30 cellular contexts compared by ENCODE assay signal in the genomic region with DNA sequence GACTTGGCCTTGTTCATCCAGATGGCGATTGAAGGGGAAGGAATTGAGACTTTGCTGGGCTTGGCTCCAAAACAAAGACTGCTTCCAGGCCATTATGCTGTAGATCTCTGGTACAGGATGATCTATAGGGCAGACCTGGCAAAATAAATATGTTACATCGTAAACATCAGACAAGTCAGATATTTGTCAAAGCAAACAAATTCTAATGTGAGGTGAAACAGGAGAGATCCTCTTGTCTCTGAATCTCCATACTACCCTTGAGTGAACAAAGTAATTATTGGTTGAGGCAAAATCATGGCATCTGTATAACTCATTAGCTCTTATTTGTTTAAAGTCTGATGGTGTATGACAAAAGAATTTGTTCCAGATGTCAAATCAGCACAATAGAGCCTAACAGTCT.
DNase-seq lines count a peak whose midpoint lies in the region; ATAC-seq and TF ChIP-seq lines count a peak whose summit lies in the region.
"Had no signal": no experiment of that assay in that cellular context is flagged by ENCODE, and none has a peak within 500 bp of the region (broad histone marks: within the 10 kb centered on the region; RNA-seq: fewer than 3 reads in every experiment).

No MANE protein-coding gene starts in this region.

- no peak for TF ChIP-seq RAD21 in SK-N-SH (IDR thresholded peaks at IDR 0.05; ENCODE audit: low read length)

- H3K79me2 ChIP-seq in SK-N-SH (ENCODE audit: insufficient read depth), result no peaks in the 10 kb centered on the region
- H3K79me2 ChIP-seq: parathyroid adenoma had no signal

- no peak overlapping the region for H2AFZ ChIP-seq in SK-N-SH (ENCODE audit: low read depth)
- H2AFZ ChIP-seq: neural progenitor cell, parathyroid adenoma had no signal

- 0 out of 2 replicates have a peak, but pooled peaks cover 5% of the 10 kb centered on the region for H3K9me3 ChIP-seq in SK-N-SH
- H3K9me3 ChIP-seq: esophagus squamous epithelium had no signal

- POLR2A ChIA-PET in SK-N-SH (lab: Yijun Ruan, JAX), result no interaction called here

- ATAC-seq in activated T-helper 17 cell treated with anti-CD3 and anti-CD28 coated beads, Interleukin-2, amount 50 U/mL, for 72 hours (replicated peaks), result no peak
- ATAC-seq in GM19035 (IDR thresholded peaks at IDR 0.05; ENCODE audit: unreplicated experiment), result no peak
- ATAC-seq: activated T-cell treated with anti-CD3 and anti-CD28 coated beads, Interleukin-2, amount 50 U/mL, for 4 hours; foreskin keratinocyte; GM12878; K562; left ventricle myocardium superior; PC-3 had no signal

- no peak overlapping the region for H3K27ac Mint-ChIP-seq in activated T-helper 17 cell treated with anti-CD3 and anti-CD28 coated beads, Interleukin-2, amount 50 U/mL, for 72 hours
- H3K27ac Mint-ChIP-seq: activated B cell treated with CpG ODN at 0.5 μM for 24 hours; activated CD4-positive, alpha-beta T cell treated with anti-CD3 and anti-CD28 coated beads, Interleukin-2, amount 10 ng/mL, durations not matched to agents 7 days and 5 days; CD14-positive monocyte; dendritic cell treated with granulocyte-macrophage colony-stimulating factor and Interleukin-4, amounts not matched to agents 40 ng/mL and 50 ng/mL, for 4 days; neural progenitor cell had no signal

- peak in 1 of 2 experiments; percentile 97; a peak in 2 of 4 replicates for TF ChIP-seq EP300 in SK-N-SH (IDR thresholded peaks at IDR 0.05; ENCODE audit: borderline replicate concordance in 1 of 2, low read depth in 1 of 2, low read length in 1 of 2)

- H3K4me1 ChIP-seq in SK-N-SH (ENCODE audit: control insufficient read depth in 1 of 2, insufficient read depth in 2 of 2, low read depth in 1 of 2, low read length in 1 of 2), result peaks cover 0 to 5% of the 10 kb centered on the region in 2 experiments; a peak in 1 of 4 replicates
- H3K4me1 ChIP-seq: esophagus squamous epithelium, foreskin keratinocyte, neural progenitor cell, parathyroid adenoma, right atrium auricular region had no signal

- peak; percentile 16 for DNase-seq in COLO668 (lab: John Stamatoyannopoulos, UW; ENCODE audit: unreplicated experiment)
- DNase-seq in NCI-H1105 treated with DMSO at 0.1 percent for 48 hours (lab: John Stamatoyannopoulos, UW), result peak; percentile 89
- DNase-seq in NCI-H2171 treated with DMSO at 0.1 percent for 48 hours (lab: John Stamatoyannopoulos, UW), result peak; percentile 84
- peak; percentile 70 for DNase-seq in SK-N-SH
- DNase-seq in NCI-H446 treated with DMSO at 0.1 percent for 48 hours (lab: John Stamatoyannopoulos, UW), result no peak
- no peak for DNase-seq in activated CD8-positive, alpha-beta memory T cell treated with anti-CD3 and anti-CD28 coated beads, Interleukin-2, amount 50 U/mL, for 4 hours
- DNase-seq: activated B cell treated with CpG ODN at 0.5 μM for 24 hours; activated CD4-positive, alpha-beta T cell treated with anti-CD3 and anti-CD28 coated beads, Interleukin-2, amount 10 ng/mL, durations not matched to agents 7 days and 5 days; activated naive CD4-positive, alpha-beta T cell treated with Interleukin-2 at 50 U/mL for 16 hours; activated T-cell treated with anti-CD3 and anti-CD28 coated beads, Interleukin-2, amount 50 U/mL, for 4 hours; central memory CD4-positive, alpha-beta T cell; esophagus squamous epithelium; foreskin keratinocyte; head of caudate nucleus; islet precursor cell; left ventricle myocardium superior; mesendoderm; NCI-H2227 treated with DMSO at 0.1 percent for 48 hours; PC-3; small intestine; stimulated activated naive CD4-positive, alpha-beta T cell had no signal

- CTCF ChIA-PET in SK-N-SH (lab: Yijun Ruan, JAX), result interaction anchor here (0.7 to 2.2 kb wide), 6 partner anchors 8 to 663 kb away, joined by 3 to 7 read pairs (median 3); no protein-coding TSS in a partner anchor

- no peaks in the 10 kb centered on the region for H4K20me1 ChIP-seq in SK-N-SH (ENCODE audit: insufficient read depth)

- H3K4me2 ChIP-seq in SK-N-SH, result no peak overlapping the region
- H3K4me2 ChIP-seq: neural progenitor cell had no signal

- H3K4me1 Mint-ChIP-seq in activated T-helper 17 cell treated with anti-CD3 and anti-CD28 coated beads, Interleukin-2, amount 50 U/mL, for 72 hours, result no peaks in the 10 kb centered on the region
- H3K4me1 Mint-ChIP-seq: activated B cell treated with CpG ODN at 0.5 μM for 24 hours; activated CD4-positive, alpha-beta T cell treated with anti-CD3 and anti-CD28 coated beads, Interleukin-2, amount 10 ng/mL, durations not matched to agents 7 days and 5 days; CD14-positive monocyte; neural progenitor cell had no signal

- H3K4me3 ChIP-seq in SK-N-SH (ENCODE audit: low read depth in 2 of 2, low read length in 1 of 2), result no peak overlapping the region
- H3K4me3 ChIP-seq: esophagus squamous epithelium, GM12878, K562, neural progenitor cell, right atrium auricular region had no signal

- H3F3A ChIP-seq in SK-N-SH (replicated peaks; ENCODE audit: insufficient read depth), result no peaks in the 10 kb centered on the region

- H3K27ac ChIP-seq in SK-N-SH (ENCODE audit: low read depth in 2 of 2, low read length in 1 of 2), result peak overlapping the region in 1 of 2 experiments; percentile 86; a peak in 2 of 4 replicates
- H3K27ac ChIP-seq: esophagus squamous epithelium, foreskin keratinocyte, neural progenitor cell, parathyroid adenoma, right atrium auricular region had no signal

- no peaks in the 10 kb centered on the region; the same call in 1 of the 2 replicates for H3K9me2 ChIP-seq in SK-N-SH

- H3K27me3 Mint-ChIP-seq in activated T-helper 17 cell treated with anti-CD3 and anti-CD28 coated beads, Interleukin-2, amount 50 U/mL, for 72 hours, result no peaks in the 10 kb centered on the region
- H3K27me3 Mint-ChIP-seq: activated B cell treated with CpG ODN at 0.5 μM for 24 hours; activated CD4-positive, alpha-beta T cell treated with anti-CD3 and anti-CD28 coated beads, Interleukin-2, amount 10 ng/mL, durations not matched to agents 7 days and 5 days; dendritic cell treated with granulocyte-macrophage colony-stimulating factor and Interleukin-4, amounts not matched to agents 40 ng/mL and 50 ng/mL, for 4 days had no signal

- 9% methylated on average over 2 of the region's 2 CpGs for WGBS in SK-N-SH (ENCODE audit: low lambda C conversion rate)

- no peaks in the 10 kb centered on the region for H3K36me3 ChIP-seq in SK-N-SH (replicated peaks in 1 of 2; ENCODE audit: control insufficient read depth in 1 of 2, insufficient read depth in 2 of 2, low read length in 1 of 2)
- H3K36me3 ChIP-seq: esophagus squamous epithelium, neural progenitor cell, right atrium auricular region had no signal

- H3K4me3 Mint-ChIP-seq in activated T-helper 17 cell treated with anti-CD3 and anti-CD28 coated beads, Interleukin-2, amount 50 U/mL, for 72 hours, result no peak overlapping the region
- H3K4me3 Mint-ChIP-seq: activated B cell treated with CpG ODN at 0.5 μM for 24 hours; activated CD4-positive, alpha-beta T cell treated with anti-CD3 and anti-CD28 coated beads, Interleukin-2, amount 10 ng/mL, durations not matched to agents 7 days and 5 days; activated T-cell treated with anti-CD3 and anti-CD28 coated beads, Interleukin-2, amount 50 U/mL, for 4 hours; CD14-positive monocyte; dendritic cell treated with granulocyte-macrophage colony-stimulating factor and Interleukin-4, amounts not matched to agents 40 ng/mL and 50 ng/mL, for 4 days; neural progenitor cell had no signal

- H3K9me3 Mint-ChIP-seq in activated T-helper 17 cell treated with anti-CD3 and anti-CD28 coated beads, Interleukin-2, amount 50 U/mL, for 72 hours, result peaks cover 32% of the 10 kb centered on the region

- H3K36me3 Mint-ChIP-seq in activated T-helper 17 cell treated with anti-CD3 and anti-CD28 coated beads, Interleukin-2, amount 50 U/mL, for 72 hours (ENCODE audit: low read depth), result no peaks in the 10 kb centered on the region
- H3K36me3 Mint-ChIP-seq: CD14-positive monocyte, neural progenitor cell had no signal

- no peak for TF ChIP-seq CTCF in SK-N-SH (IDR thresholded peaks at IDR 0.05)

- H3K27me3 ChIP-seq in SK-N-SH (ENCODE audit: insufficient read depth), result no peaks in the 10 kb centered on the region
- H3K27me3 ChIP-seq: esophagus squamous epithelium, foreskin keratinocyte, neural progenitor cell, right atrium auricular region had no signal

- no peak overlapping the region for H3K9ac ChIP-seq in SK-N-SH
- H3K9ac ChIP-seq: neural progenitor cell, parathyroid adenoma had no signal

TF ChIP-seq in SK-N-SH, 30 proteins besides CTCF, POLR2A, EP300 and RAD21:
- TF ChIP-seq, protein P1, sequence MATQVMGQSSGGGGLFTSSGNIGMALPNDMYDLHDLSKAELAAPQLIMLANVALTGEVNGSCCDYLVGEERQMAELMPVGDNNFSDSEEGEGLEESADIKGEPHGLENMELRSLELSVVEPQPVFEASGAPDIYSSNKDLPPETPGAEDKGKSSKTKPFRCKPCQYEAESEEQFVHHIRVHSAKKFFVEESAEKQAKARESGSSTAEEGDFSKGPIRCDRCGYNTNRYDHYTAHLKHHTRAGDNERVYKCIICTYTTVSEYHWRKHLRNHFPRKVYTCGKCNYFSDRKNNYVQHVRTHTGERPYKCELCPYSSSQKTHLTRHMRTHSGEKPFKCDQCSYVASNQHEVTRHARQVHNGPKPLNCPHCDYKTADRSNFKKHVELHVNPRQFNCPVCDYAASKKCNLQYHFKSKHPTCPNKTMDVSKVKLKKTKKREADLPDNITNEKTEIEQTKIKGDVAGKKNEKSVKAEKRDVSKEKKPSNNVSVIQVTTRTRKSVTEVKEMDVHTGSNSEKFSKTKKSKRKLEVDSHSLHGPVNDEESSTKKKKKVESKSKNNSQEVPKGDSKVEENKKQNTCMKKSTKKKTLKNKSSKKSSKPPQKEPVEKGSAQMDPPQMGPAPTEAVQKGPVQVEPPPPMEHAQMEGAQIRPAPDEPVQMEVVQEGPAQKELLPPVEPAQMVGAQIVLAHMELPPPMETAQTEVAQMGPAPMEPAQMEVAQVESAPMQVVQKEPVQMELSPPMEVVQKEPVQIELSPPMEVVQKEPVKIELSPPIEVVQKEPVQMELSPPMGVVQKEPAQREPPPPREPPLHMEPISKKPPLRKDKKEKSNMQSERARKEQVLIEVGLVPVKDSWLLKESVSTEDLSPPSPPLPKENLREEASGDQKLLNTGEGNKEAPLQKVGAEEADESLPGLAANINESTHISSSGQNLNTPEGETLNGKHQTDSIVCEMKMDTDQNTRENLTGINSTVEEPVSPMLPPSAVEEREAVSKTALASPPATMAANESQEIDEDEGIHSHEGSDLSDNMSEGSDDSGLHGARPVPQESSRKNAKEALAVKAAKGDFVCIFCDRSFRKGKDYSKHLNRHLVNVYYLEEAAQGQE (IDR thresholded peaks at IDR 0.05; ENCODE audit: low read depth, low read length), result no peak
- TF ChIP-seq FOXJ3 (CRISPR knock-in tag; IDR thresholded peaks at IDR 0.05) (peak; percentile 82), NRF1 (IDR thresholded peaks at IDR 0.05; ENCODE audit: low read depth, low read length) (no peak), CHD2 (IDR thresholded peaks at IDR 0.05; ENCODE audit: low read length, partially characterized antibody) (peak; percentile 81), RCOR1 (IDR thresholded peaks at IDR 0.05; ENCODE audit: low read length) (peak; percentile 88), TCF12 (IDR thresholded peaks at IDR 0.05) (peak; percentile 72; the same call in 1 of the 2 replicates), GATA2 (CRISPR knock-in tag; IDR thresholded peaks at IDR 0.05) (peak; percentile 92)

Comparison
In these comparisons a context has a peak if more than half of its experiments do, and no peak if none do; other contexts are left out.
1. DNase-seq: peak in COLO668 (single experiment), NCI-H1105 treated with DMSO at 0.1 percent for 48 hours (single experiment), NCI-H2171 treated with DMSO at 0.1 percent for 48 hours (single experiment) and SK-N-SH (single experiment); none in NCI-H446 treated with DMSO at 0.1 percent for 48 hours (single experiment) and activated CD8-positive, alpha-beta memory T cell treated with anti-CD3 and anti-CD28 coated beads, Interleukin-2, amount 50 U/mL, for 4 hours (single experiment).